13 cellular contexts compared by ENCODE assay signal in the genomic region with DNA sequence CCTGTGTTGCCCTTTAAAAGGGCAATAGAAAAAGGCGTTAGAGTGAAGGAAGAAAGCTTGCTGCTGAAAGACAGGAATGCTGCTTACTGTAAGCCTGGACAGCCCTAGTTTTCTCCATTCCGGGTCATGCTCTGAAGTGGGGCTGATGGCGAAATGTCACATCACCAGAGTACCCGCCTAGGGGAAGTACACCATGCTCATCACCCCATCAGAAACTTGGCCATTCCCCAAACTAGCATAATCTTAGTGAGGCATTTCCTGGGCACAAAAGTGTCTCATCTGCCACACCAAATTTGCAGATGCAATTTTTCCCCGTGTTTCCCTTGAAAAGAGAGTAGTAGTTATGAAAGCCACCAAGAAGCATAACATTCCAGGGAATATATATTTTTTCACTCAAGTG. TPM values are rescaled to one million over a fixed set of nuclear protein-coding genes. Genes with fewer than 3 reads are reported as not detected.
DNase-seq lines count a peak whose midpoint lies in the region; ATAC-seq and TF ChIP-seq lines count a peak whose summit lies in the region.
"Had no signal": no experiment of that assay in that cellular context is flagged by ENCODE, and none has a peak within 500 bp of the region (broad histone marks: within the 10 kb centered on the region; RNA-seq: fewer than 3 reads in every experiment).

No MANE protein-coding gene starts in this region.

- ATAC-seq in GM21423 (IDR thresholded peaks at IDR 0.05; ENCODE audit: unreplicated experiment) (no peak), GM19397 (IDR thresholded peaks at IDR 0.05; ENCODE audit: unreplicated experiment) (no peak), GM21786 (IDR thresholded peaks at IDR 0.05; ENCODE audit: unreplicated experiment) (no peak)

- DNase-seq in AG08395 (ENCODE audit: low spot score) (peak; percentile 9), M059J (ENCODE audit: low read depth) (peak; percentile 28), epithelial cell of esophagus (ENCODE audit: low read depth) (peak; percentile 25), myocyte (ENCODE audit: low read depth) (peak; percentile 46), NCI-H1105 (lab: John Stamatoyannopoulos, UW) (no peak)
- DNase-seq: activated CD8-positive, alpha-beta memory T cell treated with anti-CD3 and anti-CD28 coated beads, Interleukin-2, amount 50 U/mL, for 48 hours; BE2C; NCI-H446; occipital lobe; stimulated activated CD8-positive, alpha-beta memory T cell treated with anti-CD3 and anti-CD28 coated beads, Interleukin-4, amount 100 ng/mL, for 48 hours had no signal

- no peak for TF ChIP-seq CTCF in epithelial cell of esophagus (IDR thresholded peaks at IDR 0.05; ENCODE audit: insufficient read depth, low read depth, low read length, missing control alignments)

- H3K4me3 ChIP-seq in epithelial cell of esophagus (ENCODE audit: low read length) = no peak overlapping the region

RNA-seq across cellular contexts. Expression of gene CAMK2D, which starts 47.8 kb away (rescaled TPM):
- total RNA-seq in M059J (2014; rRNA removed; shearing (Covaris generic)) = 14.8 and 24.4 TPM in 2 replicates
- 265 and 306 TPM in 2 replicates for total RNA-seq in myocyte
- polyA plus RNA-seq in myocyte (2012) = 47.2 TPM

Comparison
In these comparisons a context has a peak if more than half of its experiments do, and no peak if none do; other contexts are left out.
1. RNA of gene CAMK2D, which starts 47.8 kb away (total RNA-seq): 265 to 306 TPM in myocyte; 14.8 to 24.4 TPM in M059J; every median in the first group is over 10 times any median in the second.